Comparison of ENCODE assay signal across 1 cellular context in genomic region chr12:120266180-120266535, GRCh38.
TF ChIP-seq lines count a peak whose summit lies in the region.

No MANE protein-coding gene starts in this region.

TF ChIP-seq in A549, 52 proteins besides CTCF, POLR2A, EP300 and RAD21:
- TF ChIP-seq, protein P1, sequence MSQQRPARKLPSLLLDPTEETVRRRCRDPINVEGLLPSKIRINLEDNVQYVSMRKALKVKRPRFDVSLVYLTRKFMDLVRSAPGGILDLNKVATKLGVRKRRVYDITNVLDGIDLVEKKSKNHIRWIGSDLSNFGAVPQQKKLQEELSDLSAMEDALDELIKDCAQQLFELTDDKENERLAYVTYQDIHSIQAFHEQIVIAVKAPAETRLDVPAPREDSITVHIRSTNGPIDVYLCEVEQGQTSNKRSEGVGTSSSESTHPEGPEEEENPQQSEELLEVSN (IDR thresholded peaks at IDR 0.05; ENCODE audit: borderline replicate concordance, low read depth): no peak
- no peak for TF ChIP-seq HES2 (IDR thresholded peaks at IDR 0.05)
- TF ChIP-seq HEYL (CRISPR knock-in tag; IDR thresholded peaks at IDR 0.05): no peak
- no peak for TF ChIP-seq CEBPB (IDR thresholded peaks at IDR 0.05)
- TF ChIP-seq HOXA7 (CRISPR knock-in tag; IDR thresholded peaks at IDR 0.05): no peak
